ENCODE assay signal across 8 cellular contexts in the genomic region with DNA sequence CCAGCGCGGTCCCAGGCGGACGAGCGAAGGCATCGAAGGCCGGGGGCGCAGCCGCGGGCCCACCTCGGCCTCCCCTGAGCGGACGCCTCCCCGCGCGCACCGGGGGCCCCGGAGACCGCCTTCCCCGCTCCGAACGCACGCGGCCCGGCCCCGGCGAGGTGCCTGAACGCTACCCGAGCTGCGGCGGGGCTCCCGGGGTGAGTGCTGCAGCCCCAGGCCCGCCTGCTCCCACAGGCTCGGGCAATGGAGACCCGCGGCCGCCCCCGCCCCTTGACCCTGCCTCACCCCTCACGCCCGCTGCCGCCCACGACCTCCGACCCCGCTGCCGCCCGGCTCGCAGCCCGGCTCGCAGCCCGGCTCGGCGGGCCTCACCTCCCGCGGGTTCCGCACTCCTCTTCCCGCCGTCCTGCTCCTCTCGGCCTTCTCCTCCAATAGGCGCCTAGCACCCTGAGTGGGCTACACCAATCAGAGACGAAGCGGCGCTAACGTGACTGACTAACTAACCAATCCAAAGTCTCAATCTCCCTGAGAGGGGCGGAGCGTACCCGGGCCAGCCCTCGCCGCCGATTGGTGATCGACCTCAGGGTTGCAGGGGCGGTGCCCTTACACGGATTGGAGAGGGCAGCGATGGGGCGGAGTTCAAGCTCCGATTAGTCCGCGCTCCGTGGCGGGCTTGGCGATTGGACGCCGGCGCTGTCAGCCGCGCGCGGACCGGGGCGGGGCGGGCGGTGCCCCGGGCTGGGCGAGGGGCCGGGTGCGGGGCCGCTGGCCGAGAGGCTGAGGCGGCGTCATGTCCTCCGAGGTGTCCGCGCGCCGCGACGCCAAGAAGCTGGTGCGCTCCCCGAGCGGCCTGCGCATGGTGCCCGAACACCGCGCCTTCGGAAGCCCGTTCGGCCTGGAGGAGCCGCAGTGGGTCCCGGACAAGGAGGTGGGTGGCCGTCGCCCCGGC. TPM values are rescaled to one million over a fixed set of nuclear protein-coding genes. Genes with fewer than 3 reads are reported as not detected.
A peak's percentile ranks its signal among the peaks of the same experiment; 100 is the strongest.
DNase-seq lines count a peak whose midpoint lies in the region; ATAC-seq and TF ChIP-seq lines count a peak whose summit lies in the region.

TSS of gene XRCC3 (minus strand) at position 400 of the 949 bp plus-strand sequence. CDS start 4,364 bp downstream, outside the sequence.
TSS of gene ZFYVE21 (plus strand) at position 759 of the 949 bp plus-strand sequence. CDS start at position 791, 32 bp downstream.

- no peaks in the 10 kb centered on the region for H3K9me3 Mint-ChIP-seq in activated CD4-positive, alpha-beta T cell treated with anti-CD3 and anti-CD28 coated beads, Interleukin-2, amount 10 ng/mL, durations not matched to agents 24 days and 14 days

- H3K36me3 ChIP-seq in BJ (ENCODE audit: control insufficient read depth, insufficient read depth, low read length) = peaks cover 2% of the 10 kb centered on the region; the same call in 1 of the 2 replicates

- peak within 1 kb of the TSS; percentile 93 for H3K27ac Mint-ChIP-seq in activated CD4-positive, alpha-beta T cell treated with anti-CD3 and anti-CD28 coated beads, Interleukin-2, amount 10 ng/mL, durations not matched to agents 24 days and 14 days

- peak within 1 kb of the TSS; percentile 81 for H3K4me3 ChIP-seq in BJ (ENCODE audit: low read depth, low read length)

- H3K4me3 Mint-ChIP-seq in activated CD4-positive, alpha-beta T cell treated with anti-CD3 and anti-CD28 coated beads, Interleukin-2, amount 10 ng/mL, durations not matched to agents 24 days and 14 days = peak within 1 kb of the TSS; percentile 94

- H3K4me1 Mint-ChIP-seq in activated CD4-positive, alpha-beta T cell treated with anti-CD3 and anti-CD28 coated beads, Interleukin-2, amount 10 ng/mL, durations not matched to agents 24 days and 14 days = peaks cover 37% of the 10 kb centered on the region

- TF ChIP-seq CTCF in BJ (IDR thresholded peaks at IDR 0.05; ENCODE audit: insufficient read depth, low read depth, low read length) = no peak

- intact Hi-C loops in activated CD4-positive, alpha-beta T cell treated with anti-CD3 and anti-CD28 coated beads, Interleukin-2, amount 10 ng/mL, durations not matched to agents 24 days and 14 days (cut with micrococcal nuclease) = loop anchor here (1.0 to 2.0 kb wide), 5 partner anchors 87 to 1775 kb away; partner anchors contain the start of genes BAG5, COA8, KLC1 and PPP1R13B
- intact Hi-C loops in left colon (cut with DNase I, micrococcal nuclease) = loop anchor here in 1 of 2 donors (10.0 kb wide), 1 partner anchor 141 kb away; no protein-coding TSS in a partner anchor

- H3K27me3 Mint-ChIP-seq in activated CD4-positive, alpha-beta T cell treated with anti-CD3 and anti-CD28 coated beads, Interleukin-2, amount 10 ng/mL, durations not matched to agents 24 days and 14 days = no peaks in the 10 kb centered on the region

- H3K27me3 ChIP-seq in BJ (ENCODE audit: control insufficient read depth, insufficient read depth, low read length) = no peaks in the 10 kb centered on the region

- ATAC-seq in GM19324 (IDR thresholded peaks at IDR 0.05; ENCODE audit: low FRiP score, unreplicated experiment) = peak; percentile 95
- peak; percentile 86 for ATAC-seq in HG03469 (IDR thresholded peaks at IDR 0.05; ENCODE audit: unreplicated experiment)
- ATAC-seq in left colon = peak; percentile 73

- CTCF ChIA-PET in BJ (lab: Yijun Ruan, JAX) = interaction anchor here (1.0 to 1.6 kb wide), 2 partner anchors 29 to 93 kb away, joined by 3 to 4 read pairs; no protein-coding TSS in a partner anchor

- H3K36me3 Mint-ChIP-seq in activated CD4-positive, alpha-beta T cell treated with anti-CD3 and anti-CD28 coated beads, Interleukin-2, amount 10 ng/mL, durations not matched to agents 24 days and 14 days (ENCODE audit: low read depth) = peaks cover 18% of the 10 kb centered on the region

- DNase-seq in BJ (ENCODE audit: low read depth) (peak; percentile 97), NCI-H526 treated with DMSO at 0.1 percent for 48 hours (lab: John Stamatoyannopoulos, UW) (peak; percentile 99), cortex of kidney (lab: John Stamatoyannopoulos, UW) (peak; percentile 70), left colon (peak; percentile 100)
- peak; percentile 100 for DNase-seq in activated CD4-positive, alpha-beta T cell treated with anti-CD3 and anti-CD28 coated beads, Interleukin-2, amount 10 ng/mL, durations not matched to agents 24 days and 14 days
- peak; percentile 100 for DNase-seq in stimulated activated CD4-positive, alpha-beta T cell treated with anti-CD3 and anti-CD28 coated beads, Interleukin-1b, Interleukin-23, amount 100 ng/mL, for 48 hours

- POLR2A ChIA-PET in BJ (lab: Charles Lee) = interaction anchor here (0.8 kb wide), 1 partner anchor 11 kb away, joined by 4 read pairs; no protein-coding TSS in a partner anchor

RNA-seq across cellular contexts. Expression of gene XRCC3, which starts in this region (rescaled TPM):
- polyA plus RNA-seq in BJ (2011; rRNA removed) = 4.2 and 5.6 TPM in 2 replicates
- polyA minus RNA-seq in BJ (2011; rRNA and poly(A)+ RNA removed) = 2.4 and 2.7 TPM in 2 replicates
- total RNA-seq in activated CD4-positive, alpha-beta T cell treated with anti-CD3 and anti-CD28 coated beads, Interleukin-2, amount 10 ng/mL, durations not matched to agents 24 days and 14 days = 70.3 and 75.8 TPM in 2 replicates
- 10 to 100 TPM in 1 of 2 donors, 1 to 10 TPM in 1; 7.9 to 16.2 TPM for total RNA-seq in left colon

RNA-seq across cellular contexts. Expression of gene ZFYVE21, which starts in this region (rescaled TPM):
- polyA plus RNA-seq in BJ (2011; rRNA removed) = 77.6 and 84.0 TPM in 2 replicates
- polyA minus RNA-seq in BJ (2011; rRNA and poly(A)+ RNA removed) = 19.3 and 26.3 TPM in 2 replicates
- total RNA-seq in activated CD4-positive, alpha-beta T cell treated with anti-CD3 and anti-CD28 coated beads, Interleukin-2, amount 10 ng/mL, durations not matched to agents 24 days and 14 days = 21.4 and 23.9 TPM in 2 replicates
- total RNA-seq in left colon = 10 to 100 TPM; 51.2 to 54.9 TPM

Comparison
In these comparisons a context has a peak if more than half of its experiments do, and no peak if none do; other contexts are left out.
1. Peak in every context shown above with its lines: DNase-seq, ATAC-seq and H3K4me3 ChIP-seq.